In genomic region chr5:53490747-53491146, GRCh38 we compare ENCODE assay signal across 1 cellular context.
TF ChIP-seq lines count a peak whose summit lies in the region.

No MANE protein-coding gene starts in this region.

TF ChIP-seq in GM23338, 12 proteins besides CTCF, POLR2A, EP300 and RAD21 (continued from another document):
- TF ChIP-seq REST (IDR thresholded peaks at IDR 0.05; ENCODE audit: unreplicated experiment) = no peak
- no peak for TF ChIP-seq ETS1 (IDR thresholded peaks at IDR 0.05)
- no peak for TF ChIP-seq POLR2AphosphoS5 (IDR thresholded peaks at IDR 0.05; ENCODE audit: low read depth)
